17 cellular contexts compared by ENCODE assay signal in the genomic region with DNA sequence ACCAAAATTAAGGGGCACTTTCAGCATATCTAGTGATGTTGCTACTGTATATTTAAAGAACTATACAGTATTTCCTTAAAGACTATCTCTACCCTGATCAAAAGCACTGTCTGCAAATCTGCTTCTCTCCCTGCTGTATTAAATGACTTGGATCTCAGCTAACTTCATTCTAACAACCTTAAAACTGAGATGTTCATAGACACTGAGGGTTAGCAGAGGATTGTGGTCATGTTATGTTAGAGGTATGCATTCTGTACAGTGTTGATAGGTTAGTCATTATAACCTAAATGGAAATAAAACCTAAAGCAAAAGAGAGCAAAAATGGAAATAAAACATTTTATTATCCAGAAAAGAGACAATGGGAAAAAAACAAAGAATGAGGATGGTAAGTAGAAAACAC. TPM values are rescaled to one million over a fixed set of nuclear protein-coding genes. Genes with fewer than 3 reads are reported as not detected.
DNase-seq lines count a peak whose midpoint lies in the region; ATAC-seq, FAIRE-seq and TF ChIP-seq lines count a peak whose summit lies in the region.
"Had no signal": no experiment of that assay in that cellular context is flagged by ENCODE, and none has a peak within 500 bp of the region (broad histone marks: within the 10 kb centered on the region; RNA-seq: fewer than 3 reads in every experiment).

No MANE protein-coding gene starts in this region.

- POLR2A ChIA-PET in CD8-positive, alpha-beta memory T cell (lab: Charles Lee), result interaction anchor here (1.2 to 1.6 kb wide), 3 partner anchors 7 to 54 kb away, joined by 4 to 5 read pairs (median 5); a partner anchor contains a TSS
- POLR2A ChIA-PET in naive thymus-derived CD8-positive, alpha-beta T cell (lab: Charles Lee), result interaction anchor here (0.6 to 2.4 kb wide), 6 partner anchors 10 to 83 kb away, joined by 3 to 12 read pairs (median 4); a partner anchor contains a TSS

- peaks cover 16 to 77% (median 37%) of the 10 kb centered on the region in 3 donors for H3K36me3 Mint-ChIP-seq in CD8-positive, alpha-beta memory T cell
- H3K36me3 Mint-ChIP-seq in activated naive CD4-positive, alpha-beta T cell treated with anti-CD3 and anti-CD28 coated beads, Interleukin-2, amount 50 U/mL, for 72 hours, result peaks cover 21 to 47% of the 10 kb centered on the region in 2 donors
- H3K36me3 Mint-ChIP-seq in naive thymus-derived CD8-positive, alpha-beta T cell, result peaks cover 0 to 46% (median 5%) of the 10 kb centered on the region in 3 donors

- ATAC-seq in activated naive CD4-positive, alpha-beta T cell treated with anti-CD3 and anti-CD28 coated beads, Interleukin-2, amount 50 U/mL, for 72 hours, result peak; percentile 35 to 63
- peak in 1 of 2 donors; percentile 6 for ATAC-seq in naive thymus-derived CD8-positive, alpha-beta T cell
- ATAC-seq in mucosa of descending colon, result no peak
- ATAC-seq in heart right ventricle, result no peak
- ATAC-seq: left lung had no signal

- H3K4me1 ChIP-seq in CD8-positive, alpha-beta memory T cell (ENCODE audit: insufficient read depth, low read length), result peaks cover 91% of the 10 kb centered on the region
- H3K4me1 ChIP-seq in mucosa of descending colon (ENCODE audit: low read depth) (peaks cover 8% of the 10 kb centered on the region), heart right ventricle (peaks cover 0 to 93% (median 0%) of the 10 kb centered on the region in 9 donors)

- intact Hi-C loops in mucosa of descending colon (cut with DNase I, micrococcal nuclease) (no loop called here), heart right ventricle (cut with DNase I) (no loop called here)

- H3K27me3 ChIP-seq in CD8-positive, alpha-beta memory T cell (ENCODE audit: insufficient read depth, low read length, poor library complexity, severe bottlenecking), result no peaks in the 10 kb centered on the region
- no peaks in the 10 kb centered on the region for H3K27me3 ChIP-seq in heart right ventricle
- H3K27me3 ChIP-seq: left lung had no signal

- peak overlapping the region; percentile 80 to 99 (median 92) for H3K27ac Mint-ChIP-seq in CD8-positive, alpha-beta memory T cell
- peak overlapping the region; percentile 89 to 93 for H3K27ac Mint-ChIP-seq in activated naive CD4-positive, alpha-beta T cell treated with anti-CD3 and anti-CD28 coated beads, Interleukin-2, amount 50 U/mL, for 72 hours
- peak overlapping the region; percentile 60 to 97 (median 92) for H3K27ac Mint-ChIP-seq in naive thymus-derived CD8-positive, alpha-beta T cell

- peak overlapping the region; percentile 57 to 87 (median 81) for H3K4me3 Mint-ChIP-seq in CD8-positive, alpha-beta memory T cell
- H3K4me3 Mint-ChIP-seq in naive thymus-derived CD8-positive, alpha-beta T cell, result peak overlapping the region in 8 of 10 donors; percentile 18 to 89 (median 76)

- H3K27me3 Mint-ChIP-seq in CD8-positive, alpha-beta memory T cell, result no peaks in the 10 kb centered on the region
- H3K27me3 Mint-ChIP-seq in naive thymus-derived CD8-positive, alpha-beta T cell, result no peaks in the 10 kb centered on the region

- peak overlapping the region; percentile 12 for H3K27ac ChIP-seq in CD8-positive, alpha-beta memory T cell (ENCODE audit: low read depth, low read length)
- H3K27ac ChIP-seq in heart right ventricle, result peak overlapping the region in 1 of 10 donors; percentile 79

- H3K36me3 ChIP-seq in CD8-positive, alpha-beta memory T cell (ENCODE audit: insufficient read depth, low read length), result peaks cover 15% of the 10 kb centered on the region
- no peaks in the 10 kb centered on the region for H3K36me3 ChIP-seq in mucosa of descending colon (ENCODE audit: low read depth)
- H3K36me3 ChIP-seq in heart right ventricle, result peaks cover 0 to 10% (median 0%) of the 10 kb centered on the region in 9 donors

- H3K9me3 ChIP-seq in CD8-positive, alpha-beta memory T cell (ENCODE audit: low read length), result no peaks in the 10 kb centered on the region
- H3K9me3 ChIP-seq in mucosa of descending colon (no peaks in the 10 kb centered on the region), heart right ventricle (no peaks in the 10 kb centered on the region)
- H3K9me3 ChIP-seq: left lung had no signal

- H3K9me3 Mint-ChIP-seq in CD8-positive, alpha-beta memory T cell, result no peaks in the 10 kb centered on the region
- H3K9me3 Mint-ChIP-seq in activated naive CD4-positive, alpha-beta T cell treated with anti-CD3 and anti-CD28 coated beads, Interleukin-2, amount 50 U/mL, for 72 hours, result no peaks in the 10 kb centered on the region
- no peaks in the 10 kb centered on the region for H3K9me3 Mint-ChIP-seq in naive thymus-derived CD8-positive, alpha-beta T cell

- H3K4me3 ChIP-seq in CD8-positive, alpha-beta memory T cell (ENCODE audit: low read length), result peak overlapping the region; percentile 10
- H3K4me3 ChIP-seq in mucosa of descending colon (no peak overlapping the region), heart right ventricle (no peak overlapping the region)
- H3K4me3 ChIP-seq: left lung had no signal

- DNase-seq in CD8-positive, alpha-beta memory T cell, result no peak
- DNase-seq in GM19239 (ENCODE audit: insufficient read length, low spot score), result no peak
- DNase-seq in activated naive CD4-positive, alpha-beta T cell treated with anti-CD3 and anti-CD28 coated beads, Interleukin-2, amount 50 U/mL, for 72 hours (ENCODE audit: low spot score in 2 of 2), result no peak
- no peak for DNase-seq in naive thymus-derived CD8-positive, alpha-beta T cell
- no peak for DNase-seq in foreskin melanocyte
- DNase-seq in activated effector memory CD4-positive, alpha-beta T cell treated with Interleukin-2 at 50 U/mL for 16 hours, result no peak
- DNase-seq in mucosa of descending colon, result no peak
- no peak for DNase-seq in heart right ventricle
- DNase-seq: aorta, DMS79, foreskin fibroblast, left lung, NCI-H1105 treated with DMSO at 0.1 percent for 48 hours, NCI-H82 had no signal

- peaks cover 76 to 95% (median 94%) of the 10 kb centered on the region in 3 donors for H3K4me1 Mint-ChIP-seq in CD8-positive, alpha-beta memory T cell
- peaks cover 40 to 91% (median 75%) of the 10 kb centered on the region in 4 donors for H3K4me1 Mint-ChIP-seq in naive thymus-derived CD8-positive, alpha-beta T cell

- TF ChIP-seq CTCF in mucosa of descending colon (IDR thresholded peaks at IDR 0.05), result no peak
- no peak for TF ChIP-seq CTCF in heart right ventricle (IDR thresholded peaks at IDR 0.05)

- FAIRE-seq in GM19239 (lab: Jason Lieb, UNC), result peak; percentile 71
- FAIRE-seq: endothelial cell of umbilical vein had no signal

- CTCF ChIA-PET in CD8-positive, alpha-beta memory T cell (lab: Charles Lee), result interaction anchor here (0.6 to 3.0 kb wide), 8 partner anchors 15 to 138 kb away, joined by 3 to 22 read pairs (median 4); no protein-coding TSS in a partner anchor

RNA-seq across cellular contexts. Expression of a gene that starts 9.9 kb away (rescaled TPM):
- 10 to 100 TPM; 61.5 to 62.8 TPM for total RNA-seq in CD8-positive, alpha-beta memory T cell
- 232 TPM for polyA plus RNA-seq in CD8-positive, alpha-beta memory T cell
- 10 to 100 TPM; 55.0 to 55.4 TPM for total RNA-seq in activated naive CD4-positive, alpha-beta T cell treated with anti-CD3 and anti-CD28 coated beads, Interleukin-2, amount 50 U/mL, for 72 hours
- total RNA-seq in naive thymus-derived CD8-positive, alpha-beta T cell, result 10 to 100 TPM in 1 of 2 experiments, 1 to 10 TPM in 1; 8.4 to 10.4 TPM
- polyA plus RNA-seq in naive thymus-derived CD8-positive, alpha-beta T cell, result 10 to 100 TPM in 2 of 3 donors, 1 to 10 TPM in 1; 9.2 to 35.5 (median 13.1) TPM
- total RNA-seq in mucosa of descending colon, result 10 to 100 TPM in 1 of 3 donors, 1 to 10 TPM in 2; 1.6 to 15.3 (median 5.0) TPM
- total RNA-seq in heart right ventricle, result 1 to 10 TPM in 8 of 10 donors, under 1 TPM in 2; 0.49 to 8.6 (median 1.6) TPM
- 1 to 10 TPM; 2.2 to 2.6 TPM for polyA plus RNA-seq in heart right ventricle
- total RNA-seq: endothelial cell of umbilical vein had no signal

RNA-seq across cellular contexts. Expression of a gene that starts 39.2 kb away (rescaled TPM):
- 10 to 100 TPM; 15.2 to 16.2 TPM for total RNA-seq in CD8-positive, alpha-beta memory T cell
- 32.4 TPM for polyA plus RNA-seq in CD8-positive, alpha-beta memory T cell
- total RNA-seq in activated naive CD4-positive, alpha-beta T cell treated with anti-CD3 and anti-CD28 coated beads, Interleukin-2, amount 50 U/mL, for 72 hours, result 1 to 10 TPM; 2.0 to 8.4 TPM
- total RNA-seq in naive thymus-derived CD8-positive, alpha-beta T cell, result 10 to 100 TPM; 31.1 to 31.3 TPM
- polyA plus RNA-seq in naive thymus-derived CD8-positive, alpha-beta T cell, result 10 to 100 TPM; 22.2 to 37.0 (median 26.1) TPM
- under 1 TPM; 0.35 to 0.60 (median 0.46) TPM for total RNA-seq in mucosa of descending colon
- total RNA-seq in heart right ventricle, result under 1 TPM in 1 of 10 donors, not detected in 9; 0.95 TPM
- not detected for polyA plus RNA-seq in heart right ventricle
- total RNA-seq: endothelial cell of umbilical vein, posterior vena cava had no signal
- polyA plus RNA-seq: BJ, endothelial cell of umbilical vein had no signal

Comparison
In these comparisons a context has a peak if more than half of its experiments do, and no peak if none do; other contexts are left out.
1. ATAC-seq: peak in activated naive CD4-positive, alpha-beta T cell treated with anti-CD3 and anti-CD28 coated beads, Interleukin-2, amount 50 U/mL, for 72 hours (2 of 2); none in mucosa of descending colon (single experiment) and heart right ventricle (0 of 8).
2. Peak in every context shown above with its lines, with median percentiles within 50 percentile points of each other: H3K27ac Mint-ChIP-seq.